Comparison of ENCODE assay signal across 8 cellular contexts in the genomic region with DNA sequence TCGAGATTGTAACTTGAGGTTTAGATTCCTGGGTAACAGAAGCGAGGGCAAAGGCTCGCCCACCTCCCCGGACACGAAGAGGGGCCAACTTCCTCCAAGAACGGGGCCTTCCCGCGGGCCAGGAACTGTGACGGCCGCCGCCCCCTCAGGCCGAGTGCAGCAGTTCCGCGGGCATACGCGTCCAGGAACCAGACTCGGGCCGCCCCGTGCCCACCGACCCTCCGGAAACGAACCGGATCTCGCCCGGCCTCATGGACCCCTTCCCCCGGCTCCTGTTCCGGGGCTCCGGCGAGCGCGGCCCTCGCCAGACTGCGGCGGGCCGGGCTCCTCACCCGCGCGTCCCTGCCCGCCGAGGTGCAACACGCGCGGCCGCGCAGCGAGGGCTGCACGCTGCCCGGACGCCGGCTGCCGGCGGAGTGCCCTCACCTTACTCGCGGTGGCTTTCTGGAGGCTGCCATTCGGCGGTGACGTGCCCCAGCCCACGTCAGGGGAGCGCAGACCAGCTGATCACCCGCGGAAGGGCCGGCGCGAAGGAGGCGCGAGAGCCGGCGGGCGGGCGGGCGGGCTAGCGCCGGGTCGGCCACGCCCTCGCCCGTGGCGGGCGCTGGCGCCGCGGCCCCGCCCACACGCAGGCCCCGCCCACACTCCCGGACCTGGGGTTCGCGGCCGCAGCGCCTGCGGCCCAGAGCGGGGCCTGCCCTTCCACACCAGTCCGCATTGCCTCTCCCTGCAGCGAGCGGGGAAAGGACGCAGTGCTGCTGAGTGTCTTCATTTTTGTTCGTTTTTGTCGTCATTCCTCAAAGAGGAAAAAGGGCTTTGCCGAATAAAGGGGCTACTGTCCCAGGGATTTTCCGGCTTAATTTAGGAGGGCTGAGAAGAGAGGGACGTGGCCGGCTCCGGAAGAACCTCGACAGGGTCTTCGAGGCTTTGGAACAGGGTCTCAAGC. TPM values are rescaled to one million over a fixed set of nuclear protein-coding genes. Genes with fewer than 3 reads are reported as not detected.
DNase-seq lines count a peak whose midpoint lies in the region; ATAC-seq and TF ChIP-seq lines count a peak whose summit lies in the region.

A gene (minus strand): TSS at position 536 of the 946 bp plus-strand sequence. CDS start 78 bp downstream, at position 458.

- no peaks in the 10 kb centered on the region for H3K9me3 Mint-ChIP-seq in T-helper 1 cell treated with Interleukin-12 subunit alpha and Interleukin-12 subunit beta and Interleukin-4 antibody, amounts not matched to agents 30 μg/mL and 1 μg/mL, for 36 hours

- H3K27ac ChIP-seq in urinary bladder (ENCODE audit: low read depth) = peak within 1 kb of the TSS; percentile 91

- H3K36me3 Mint-ChIP-seq in T-helper 1 cell treated with Interleukin-12 subunit alpha and Interleukin-12 subunit beta and Interleukin-4 antibody, amounts not matched to agents 30 μg/mL and 1 μg/mL, for 36 hours (ENCODE audit: low read depth) = peaks cover 7% of the 10 kb centered on the region

- 3% methylated on average over 105 of the region's 105 CpGs for WGBS in urinary bladder

- ATAC-seq in HG02571 (IDR thresholded peaks at IDR 0.05; ENCODE audit: unreplicated experiment) (peak; percentile 97), left ventricle myocardium superior (peak; percentile 98)

- H3K4me3 ChIP-seq in GM12875 (ENCODE audit: low read depth, low read length) (peak within 1 kb of the TSS; percentile 85), NB4 (ENCODE audit: low read depth, low read length) (peak within 1 kb of the TSS; percentile 76), urinary bladder (ENCODE audit: low read depth, low read length) (peak within 1 kb of the TSS; percentile 90)

- peak within 1 kb of the TSS; percentile 85 for H3K4me3 Mint-ChIP-seq in T-helper 1 cell treated with Interleukin-12 subunit alpha and Interleukin-12 subunit beta and Interleukin-4 antibody, amounts not matched to agents 30 μg/mL and 1 μg/mL, for 36 hours

- H3K36me3 ChIP-seq in urinary bladder (ENCODE audit: insufficient read depth) = no peaks in the 10 kb centered on the region

- H3K4me1 Mint-ChIP-seq in T-helper 1 cell treated with Interleukin-12 subunit alpha and Interleukin-12 subunit beta and Interleukin-4 antibody, amounts not matched to agents 30 μg/mL and 1 μg/mL, for 36 hours (ENCODE audit: low read depth) = peaks cover 34% of the 10 kb centered on the region

- no peaks in the 10 kb centered on the region for H3K4me1 ChIP-seq in urinary bladder (ENCODE audit: insufficient read depth)

- intact Hi-C loops in left ventricle myocardium superior (cut with micrococcal nuclease) = no loop called here

- TF ChIP-seq CTCF in GM12875 (IDR thresholded peaks at IDR 0.05; ENCODE audit: borderline replicate concordance, insufficient read depth, low read depth, low read length) (no peak), NB4 (IDR thresholded peaks at IDR 0.05; ENCODE audit: low read depth, low read length) (no peak)

- DNase-seq in NB4 (ENCODE audit: low read depth) (peak; percentile 88), amniotic epithelial cell (ENCODE audit: low read depth) (peak; percentile 74), left ventricle myocardium superior (peak; percentile 93), pulmonary artery endothelial cell (ENCODE audit: low read depth, low spot score) (peak; percentile 41)

- peak; percentile 83 for TF ChIP-seq POLR2A in NB4 (IDR thresholded peaks at IDR 0.05; ENCODE audit: extremely low read depth, insufficient read length)

- H3K27me3 Mint-ChIP-seq in T-helper 1 cell treated with Interleukin-12 subunit alpha and Interleukin-12 subunit beta and Interleukin-4 antibody, amounts not matched to agents 30 μg/mL and 1 μg/mL, for 36 hours (ENCODE audit: low read depth) = peaks cover 13% of the 10 kb centered on the region

- H3K27ac Mint-ChIP-seq in T-helper 1 cell treated with Interleukin-12 subunit alpha and Interleukin-12 subunit beta and Interleukin-4 antibody, amounts not matched to agents 30 μg/mL and 1 μg/mL, for 36 hours = peak within 1 kb of the TSS; percentile 86

RNA-seq across cellular contexts. Expression of the gene that starts here (rescaled TPM):
- 36.4 TPM for total RNA-seq in left ventricle myocardium superior
- 196 and 222 TPM in 2 replicates for total RNA-seq in pulmonary artery endothelial cell
- 89.1 TPM for total RNA-seq in urinary bladder
- polyA plus RNA-seq in urinary bladder = 38.1 TPM

Comparison
In these comparisons a context has a peak if more than half of its experiments do, and no peak if none do; other contexts are left out.
1. Peak in every context shown above with its lines: DNase-seq, ATAC-seq, H3K4me3 ChIP-seq and H3K27ac ChIP-seq.
2. DNase-seq: peak in every context shown above with its lines; median percentile 93 in left ventricle myocardium superior; 88 in NB4; 74 in amniotic epithelial cell; 41 in pulmonary artery endothelial cell.